Comparison of ENCODE assay signal across 8 cellular contexts in genomic region chr14:104795781-104796681, GRCh38. TPM values are rescaled to one million over a fixed set of nuclear protein-coding genes. Genes with fewer than 3 reads are reported as not detected.
DNase-seq lines count a peak whose midpoint lies in the region; ATAC-seq lines count a peak whose summit lies in the region.

No MANE protein-coding gene starts in this region.

- peak; percentile 22 for DNase-seq in NCI-H510A treated with DMSO at 0.1 percent for 48 hours (lab: John Stamatoyannopoulos, UW)
- no peak for DNase-seq in NCI-H510A (lab: John Stamatoyannopoulos, UW)
- DNase-seq in HuH-7.5 (ENCODE audit: low spot score) = peak; percentile 90
- peak; percentile 45 to 51 for DNase-seq in activated CD4-positive, alpha-beta T cell treated with anti-CD3 and anti-CD28 coated beads, Interleukin-2, amount 50 U/mL, for 4 hours
- peak; percentile 42 for DNase-seq in effector CD8-positive, alpha-beta T cell (lab: John Stamatoyannopoulos, UW)
- no peak for DNase-seq in mesendoderm
- DNase-seq in stimulated activated naive CD8-positive, alpha-beta T cell treated with anti-CD3 and anti-CD28 coated beads, Interleukin-15, Interleukin-2, amounts not matched to agents 100 U/mL and 50 U/mL, for 24 hours = peak; percentile 74
- DNase-seq in NCI-H2029 treated with DMSO at 0.1 percent for 48 hours (lab: John Stamatoyannopoulos, UW) = no peak

- H3K4me1 ChIP-seq in mesendoderm (ENCODE audit: control insufficient read depth, low read depth, low read length) = peaks cover 9% of the 10 kb centered on the region

- H3K23ac ChIP-seq in mesendoderm (ENCODE audit: low read length) = peak overlapping the region; percentile 93

- peak overlapping the region; percentile 55 for H3K4me2 ChIP-seq in mesendoderm (ENCODE audit: low read length)

- peaks cover 3% of the 10 kb centered on the region for H3K27me3 ChIP-seq in mesendoderm (ENCODE audit: insufficient read depth, low read length, poor library complexity)

- H3K27ac ChIP-seq in mesendoderm (ENCODE audit: low read depth, low read length) = no peak overlapping the region

- H2AK5ac ChIP-seq in mesendoderm (ENCODE audit: low read length) = peak overlapping the region; percentile 69

- H2BK120ac ChIP-seq in mesendoderm (ENCODE audit: low read depth, low read length) = no peak overlapping the region

- H3K4ac ChIP-seq in mesendoderm (ENCODE audit: low read depth, low read length) = peak overlapping the region; percentile 21

- no peaks in the 10 kb centered on the region for H3K36me3 ChIP-seq in mesendoderm (ENCODE audit: control insufficient read depth, insufficient read depth, low read length)

- peaks cover 6% of the 10 kb centered on the region for H3K79me2 ChIP-seq in mesendoderm (ENCODE audit: control insufficient read depth, insufficient read depth, low read length)

- no CpG with 5 or more reads among the region's 55 CpGs for WGBS in mesendoderm (ENCODE audit: extremely low coverage, insufficient coverage, low lambda C conversion rate)

- peak overlapping the region; percentile 70 for H3K9ac ChIP-seq in mesendoderm (ENCODE audit: low read length)

- H3K56ac ChIP-seq in mesendoderm (ENCODE audit: low read length) = peak overlapping the region; percentile 82

- no peak overlapping the region for H4K8ac ChIP-seq in mesendoderm (ENCODE audit: low read depth, low read length)

- H3K18ac ChIP-seq in mesendoderm (ENCODE audit: low read length) = peak overlapping the region; percentile 76

- no peak for ATAC-seq in stimulated activated naive CD8-positive, alpha-beta T cell treated with anti-CD3 and anti-CD28 coated beads, Interleukin-15, Interleukin-2, amounts not matched to agents 100 U/mL and 50 U/mL, for 24 hours

- peak overlapping the region; percentile 19 for H3K4me3 ChIP-seq in mesendoderm (ENCODE audit: low read length)

- no peak overlapping the region for H4K5ac ChIP-seq in mesendoderm (ENCODE audit: low read length)

- no peak overlapping the region for H2BK15ac ChIP-seq in mesendoderm (replicated peaks; ENCODE audit: low read depth)

- H2BK5ac ChIP-seq in mesendoderm (ENCODE audit: low read length) = no peak overlapping the region

- H3K79me1 ChIP-seq in mesendoderm (ENCODE audit: low read length) = peaks cover 19% of the 10 kb centered on the region

RNA-seq across cellular contexts. Expression of gene AKT1, which starts 0.5 kb away (rescaled TPM):
- 32.4 TPM for polyA plus RNA-seq in mesendoderm (2013, experiment 1 of 2)
- 32.3 TPM for polyA plus RNA-seq in mesendoderm (2013, experiment 2 of 2)

RNA-seq across cellular contexts. Expression of gene ZBTB42, which starts 4.9 kb away (rescaled TPM):
- polyA plus RNA-seq in mesendoderm (2013, experiment 1 of 2) = 0.67 TPM
- 0.73 TPM for polyA plus RNA-seq in mesendoderm (2013, experiment 2 of 2)

RNA-seq across cellular contexts. Expression of gene SIVA1, which starts 43.1 kb away (rescaled TPM):
- polyA plus RNA-seq in mesendoderm (2013, experiment 1 of 2) = 151 TPM
- 147 TPM for polyA plus RNA-seq in mesendoderm (2013, experiment 2 of 2)

Comparison
In these comparisons a context has a peak if more than half of its experiments do, and no peak if none do; other contexts are left out.
1. DNase-seq: peak in NCI-H510A treated with DMSO at 0.1 percent for 48 hours (single experiment), HuH-7.5 (single experiment), activated CD4-positive, alpha-beta T cell treated with anti-CD3 and anti-CD28 coated beads, Interleukin-2, amount 50 U/mL, for 4 hours (2 of 2), effector CD8-positive, alpha-beta T cell (single experiment) and stimulated activated naive CD8-positive, alpha-beta T cell treated with anti-CD3 and anti-CD28 coated beads, Interleukin-15, Interleukin-2, amounts not matched to agents 100 U/mL and 50 U/mL, for 24 hours (single experiment); none in NCI-H510A (single experiment), mesendoderm (single experiment) and NCI-H2029 treated with DMSO at 0.1 percent for 48 hours (single experiment).